Comparison of ENCODE assay signal across 2 cellular contexts in genomic region chr20:37294262-37294981, GRCh38.
TF ChIP-seq lines count a peak whose summit lies in the region.

No MANE protein-coding gene starts in this region.

TF ChIP-seq in HCT116, 20 proteins besides CTCF, POLR2A, EP300 and RAD21 (continued from another document):
- TF ChIP-seq, protein P1, sequence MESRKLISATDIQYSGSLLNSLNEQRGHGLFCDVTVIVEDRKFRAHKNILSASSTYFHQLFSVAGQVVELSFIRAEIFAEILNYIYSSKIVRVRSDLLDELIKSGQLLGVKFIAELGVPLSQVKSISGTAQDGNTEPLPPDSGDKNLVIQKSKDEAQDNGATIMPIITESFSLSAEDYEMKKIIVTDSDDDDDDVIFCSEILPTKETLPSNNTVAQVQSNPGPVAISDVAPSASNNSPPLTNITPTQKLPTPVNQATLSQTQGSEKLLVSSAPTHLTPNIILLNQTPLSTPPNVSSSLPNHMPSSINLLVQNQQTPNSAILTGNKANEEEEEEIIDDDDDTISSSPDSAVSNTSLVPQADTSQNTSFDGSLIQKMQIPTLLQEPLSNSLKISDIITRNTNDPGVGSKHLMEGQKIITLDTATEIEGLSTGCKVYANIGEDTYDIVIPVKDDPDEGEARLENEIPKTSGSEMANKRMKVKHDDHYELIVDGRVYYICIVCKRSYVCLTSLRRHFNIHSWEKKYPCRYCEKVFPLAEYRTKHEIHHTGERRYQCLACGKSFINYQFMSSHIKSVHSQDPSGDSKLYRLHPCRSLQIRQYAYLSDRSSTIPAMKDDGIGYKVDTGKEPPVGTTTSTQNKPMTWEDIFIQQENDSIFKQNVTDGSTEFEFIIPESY (IDR thresholded peaks at IDR 0.05; ENCODE audit: extremely low read depth, insufficient replicate concordance, low read length): no peak
- TF ChIP-seq CBX3 (IDR thresholded peaks at IDR 0.05; ENCODE audit: low read depth) (no peak), SP1 (IDR thresholded peaks at IDR 0.05; ENCODE audit: low read depth) (no peak), EGR1 (IDR thresholded peaks at IDR 0.05; ENCODE audit: low read depth) (no peak), SIN3A (IDR thresholded peaks at IDR 0.05; ENCODE audit: low read depth) (no peak), ELF1 (IDR thresholded peaks at IDR 0.05; ENCODE audit: borderline replicate concordance, low read depth) (no peak), SRF (IDR thresholded peaks at IDR 0.05; ENCODE audit: low read depth) (no peak), FOSL1 (IDR thresholded peaks at IDR 0.05; ENCODE audit: low read depth) (no peak), EZH2 (IDR thresholded peaks at IDR 0.05) (no peak), ZFX (IDR thresholded peaks at IDR 0.05) (no peak), JUND (IDR thresholded peaks at IDR 0.05) (no peak), YY1 (IDR thresholded peaks at IDR 0.05; ENCODE audit: extremely low read depth, insufficient replicate concordance, low read depth, low read length) (no peak), ZNF274 (IDR thresholded peaks at IDR 0.05; ENCODE audit: low read depth, low read length) (no peak), CEBPB (IDR thresholded peaks at IDR 0.05; ENCODE audit: low read depth) (no peak), POLR2AphosphoS5 (IDR thresholded peaks at IDR 0.05; ENCODE audit: low read depth, low read length) (no peak), TCF7L2 (IDR thresholded peaks at IDR 0.05; ENCODE audit: borderline replicate concordance, extremely low read depth, insufficient read depth, insufficient read length) (no peak)
- TF ChIP-seq, protein P2, sequence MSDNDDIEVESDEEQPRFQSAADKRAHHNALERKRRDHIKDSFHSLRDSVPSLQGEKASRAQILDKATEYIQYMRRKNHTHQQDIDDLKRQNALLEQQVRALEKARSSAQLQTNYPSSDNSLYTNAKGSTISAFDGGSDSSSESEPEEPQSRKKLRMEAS (IDR thresholded peaks at IDR 0.05): no peak
- TF ChIP-seq, protein P3, sequence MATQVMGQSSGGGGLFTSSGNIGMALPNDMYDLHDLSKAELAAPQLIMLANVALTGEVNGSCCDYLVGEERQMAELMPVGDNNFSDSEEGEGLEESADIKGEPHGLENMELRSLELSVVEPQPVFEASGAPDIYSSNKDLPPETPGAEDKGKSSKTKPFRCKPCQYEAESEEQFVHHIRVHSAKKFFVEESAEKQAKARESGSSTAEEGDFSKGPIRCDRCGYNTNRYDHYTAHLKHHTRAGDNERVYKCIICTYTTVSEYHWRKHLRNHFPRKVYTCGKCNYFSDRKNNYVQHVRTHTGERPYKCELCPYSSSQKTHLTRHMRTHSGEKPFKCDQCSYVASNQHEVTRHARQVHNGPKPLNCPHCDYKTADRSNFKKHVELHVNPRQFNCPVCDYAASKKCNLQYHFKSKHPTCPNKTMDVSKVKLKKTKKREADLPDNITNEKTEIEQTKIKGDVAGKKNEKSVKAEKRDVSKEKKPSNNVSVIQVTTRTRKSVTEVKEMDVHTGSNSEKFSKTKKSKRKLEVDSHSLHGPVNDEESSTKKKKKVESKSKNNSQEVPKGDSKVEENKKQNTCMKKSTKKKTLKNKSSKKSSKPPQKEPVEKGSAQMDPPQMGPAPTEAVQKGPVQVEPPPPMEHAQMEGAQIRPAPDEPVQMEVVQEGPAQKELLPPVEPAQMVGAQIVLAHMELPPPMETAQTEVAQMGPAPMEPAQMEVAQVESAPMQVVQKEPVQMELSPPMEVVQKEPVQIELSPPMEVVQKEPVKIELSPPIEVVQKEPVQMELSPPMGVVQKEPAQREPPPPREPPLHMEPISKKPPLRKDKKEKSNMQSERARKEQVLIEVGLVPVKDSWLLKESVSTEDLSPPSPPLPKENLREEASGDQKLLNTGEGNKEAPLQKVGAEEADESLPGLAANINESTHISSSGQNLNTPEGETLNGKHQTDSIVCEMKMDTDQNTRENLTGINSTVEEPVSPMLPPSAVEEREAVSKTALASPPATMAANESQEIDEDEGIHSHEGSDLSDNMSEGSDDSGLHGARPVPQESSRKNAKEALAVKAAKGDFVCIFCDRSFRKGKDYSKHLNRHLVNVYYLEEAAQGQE (IDR thresholded peaks at IDR 0.05; ENCODE audit: low read depth): no peak
- TF ChIP-seq, protein P4, sequence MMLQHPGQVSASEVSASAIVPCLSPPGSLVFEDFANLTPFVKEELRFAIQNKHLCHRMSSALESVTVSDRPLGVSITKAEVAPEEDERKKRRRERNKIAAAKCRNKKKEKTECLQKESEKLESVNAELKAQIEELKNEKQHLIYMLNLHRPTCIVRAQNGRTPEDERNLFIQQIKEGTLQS (IDR thresholded peaks at IDR 0.05): no peak

TF ChIP-seq in SK-N-SH, 30 proteins besides CTCF, POLR2A, EP300 and RAD21 (continued from another document):
- TF ChIP-seq, protein P2 (IDR thresholded peaks at IDR 0.05; ENCODE audit: low read depth): no peak
- TF ChIP-seq USF1 (IDR thresholded peaks at IDR 0.05; ENCODE audit: borderline replicate concordance, low read depth) (no peak), CHD2 (IDR thresholded peaks at IDR 0.05; ENCODE audit: low read length, partially characterized antibody) (no peak), TCF12 (IDR thresholded peaks at IDR 0.05) (no peak), ELF1 (IDR thresholded peaks at IDR 0.05) (no peak)
- TF ChIP-seq, protein P5, sequence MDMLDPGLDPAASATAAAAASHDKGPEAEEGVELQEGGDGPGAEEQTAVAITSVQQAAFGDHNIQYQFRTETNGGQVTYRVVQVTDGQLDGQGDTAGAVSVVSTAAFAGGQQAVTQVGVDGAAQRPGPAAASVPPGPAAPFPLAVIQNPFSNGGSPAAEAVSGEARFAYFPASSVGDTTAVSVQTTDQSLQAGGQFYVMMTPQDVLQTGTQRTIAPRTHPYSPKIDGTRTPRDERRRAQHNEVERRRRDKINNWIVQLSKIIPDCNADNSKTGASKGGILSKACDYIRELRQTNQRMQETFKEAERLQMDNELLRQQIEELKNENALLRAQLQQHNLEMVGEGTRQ (IDR thresholded peaks at IDR 0.05; ENCODE audit: borderline replicate concordance, low read depth, low read length): no peak
